In genomic region chr7:155556725-155557124, GRCh38 we compare ENCODE assay signal across 34 cellular contexts. TPM values are rescaled to one million over a fixed set of nuclear protein-coding genes. Genes with fewer than 3 reads are reported as not detected.
"Had no signal": no experiment of that assay in that cellular context is flagged by ENCODE, and none has a peak within 500 bp of the region (broad histone marks: within the 10 kb centered on the region; RNA-seq: fewer than 3 reads in every experiment).

No MANE protein-coding gene starts in this region.

- H3K4me3 Mint-ChIP-seq: naive B cell; natural killer cell; nephron; stimulated activated memory B cell treated with anti-CD40 and anti-IgM and Interleukin-4, amounts not matched to agents 10 μg/mL and 1 μg/mL and 100 μg/mL, for 72 hours; stimulated activated naive CD8-positive, alpha-beta T cell treated with anti-CD3 and anti-CD28 coated beads, Interleukin-15, amount 100 ng/mL, for 72 hours; type B pancreatic cell had no signal

- H3K27ac Mint-ChIP-seq: naive B cell; natural killer cell; nephron; progenitor cell of endocrine pancreas; stimulated activated memory B cell treated with anti-CD40 and anti-IgM and Interleukin-4, amounts not matched to agents 10 μg/mL and 1 μg/mL and 100 μg/mL, for 72 hours; stimulated activated naive CD8-positive, alpha-beta T cell treated with anti-CD3 and anti-CD28 coated beads, Interleukin-15, amount 100 ng/mL, for 72 hours; type B pancreatic cell had no signal

- DNase-seq: naive B cell; natural killer cell; nucleus accumbens; posterior cingulate gyrus; psoas muscle; right lobe of liver; sigmoid colon; spleen; stimulated activated CD4-positive, alpha-beta T cell treated with anti-CD3 and anti-CD28 coated beads, Interleukin-12 subunit alpha, Interleukin-12 subunit beta, amount 100 ng/mL, for 4 hours; stimulated activated CD4-positive, alpha-beta T cell treated with anti-CD3 and anti-CD28 coated beads, Interleukin-1b, Interleukin-23, amount 100 ng/mL, for 48 hours; stimulated activated CD4-positive, alpha-beta T cell treated with anti-CD3 and anti-CD28 coated beads, Interleukin-4, amount 100 ng/mL, for 1 hour; stimulated activated CD4-positive, alpha-beta T cell treated with anti-CD3 and anti-CD28 coated beads, Interleukin-4, amount 100 ng/mL, for 4 hours; stimulated activated CD8-positive, alpha-beta memory T cell treated with anti-CD3 and anti-CD28 coated beads, Interleukin-4, amount 100 ng/mL, for 48 hours; stimulated activated naive CD4-positive, alpha-beta T cell; stimulated activated naive CD8-positive, alpha-beta T cell treated with anti-CD3 and anti-CD28 coated beads, Interleukin-15, amount 100 ng/mL, for 72 hours; stimulated activated naive CD8-positive, alpha-beta T cell treated with anti-CD3 and anti-CD28 coated beads, Interleukin-15, Interleukin-2, amounts not matched to agents 100 U/mL and 50 U/mL, for 24 hours; testis; tibial artery; transverse colon; upper lobe of right lung; uterus had no signal

- H3K27me3 ChIP-seq: right lobe of liver, testis, transverse colon, upper lobe of right lung, uterus had no signal

- H3K36me3 ChIP-seq: neutrophil, right lobe of liver, sigmoid colon, spleen, suprapubic skin, tibial artery, transverse colon, upper lobe of right lung, uterus had no signal

- H3K4me1 Mint-ChIP-seq: naive B cell; natural killer cell; nephron; stimulated activated memory B cell treated with anti-CD40 and anti-IgM and Interleukin-4, amounts not matched to agents 10 μg/mL and 1 μg/mL and 100 μg/mL, for 72 hours; stimulated activated naive CD8-positive, alpha-beta T cell treated with anti-CD3 and anti-CD28 coated beads, Interleukin-15, amount 100 ng/mL, for 72 hours had no signal

- H3K9me3 Mint-ChIP-seq: natural killer cell; stimulated activated memory B cell treated with anti-CD40 and anti-IgM and Interleukin-4, amounts not matched to agents 10 μg/mL and 1 μg/mL and 100 μg/mL, for 72 hours; stimulated activated naive CD8-positive, alpha-beta T cell treated with anti-CD3 and anti-CD28 coated beads, Interleukin-15, amount 100 ng/mL, for 72 hours; type B pancreatic cell had no signal

- ATAC-seq: natural killer cell; psoas muscle; right cardiac atrium; right lobe of liver; stimulated activated memory B cell treated with anti-CD40 and anti-IgM and Interleukin-4, amounts not matched to agents 10 μg/mL and 1 μg/mL and 100 μg/mL, for 72 hours; stimulated activated naive CD8-positive, alpha-beta T cell treated with anti-CD3 and anti-CD28 coated beads, Interleukin-15, amount 100 ng/mL, for 72 hours; stimulated activated naive CD8-positive, alpha-beta T cell treated with anti-CD3 and anti-CD28 coated beads, Interleukin-15, Interleukin-2, amounts not matched to agents 100 U/mL and 50 U/mL, for 24 hours; upper lobe of right lung had no signal

- H3K27ac ChIP-seq: neutrophil, parathyroid adenoma, psoas muscle, right lobe of liver, sigmoid colon, spleen, suprapubic skin, testis, tibial artery, transverse colon, upper lobe of right lung, uterus had no signal

- H3K36me3 Mint-ChIP-seq: natural killer cell; stimulated activated memory B cell treated with anti-CD40 and anti-IgM and Interleukin-4, amounts not matched to agents 10 μg/mL and 1 μg/mL and 100 μg/mL, for 72 hours; type B pancreatic cell had no signal

- H3K4me1 ChIP-seq: psoas muscle, right lobe of liver, sigmoid colon, spleen, suprapubic skin, testis, tibial artery, transverse colon, upper lobe of right lung, uterus had no signal

- H3K9me3 ChIP-seq: neutrophil, psoas muscle, right lobe of liver, sigmoid colon, suprapubic skin, testis, transverse colon, upper lobe of right lung, uterus had no signal

- H3K4me3 ChIP-seq: psoas muscle, right lobe of liver, sigmoid colon, smooth muscle cell, spleen, suprapubic skin, testis, tibial artery, transverse colon, upper lobe of right lung, uterus had no signal

RNA-seq across cellular contexts. Expression of gene CNPY1, which starts 10.4 kb away (rescaled TPM):
- total RNA-seq: natural killer cell, omental fat pad, osteocyte, progenitor cell of endocrine pancreas, psoas muscle, renal cortical epithelial cell, right cardiac atrium, sigmoid colon, spleen, suprapubic skin, transverse colon, upper lobe of right lung, uterus had no signal
- polyA plus RNA-seq: psoas muscle, right cardiac atrium, sigmoid colon, smooth muscle cell, spleen, urinary bladder had no signal
